9 cellular contexts compared by ENCODE assay signal in genomic region chr1:41622859-41623732, GRCh38.
DNase-seq lines count a peak whose midpoint lies in the region; ATAC-seq, FAIRE-seq and TF ChIP-seq lines count a peak whose summit lies in the region.
"Had no signal": no experiment of that assay in that cellular context is flagged by ENCODE, and none has a peak within 500 bp of the region (broad histone marks: within the 10 kb centered on the region; RNA-seq: fewer than 3 reads in every experiment).

No MANE protein-coding gene starts in this region.

- intact Hi-C loops in pancreas (cut with DNase I): no loop called here

- TF ChIP-seq CTCF in pancreas (IDR thresholded peaks at IDR 0.05): no peak

- H3K9me3 Mint-ChIP-seq in activated naive CD8-positive, alpha-beta T cell (ENCODE audit: low read depth): no peaks in the 10 kb centered on the region

- H3K4me3 Mint-ChIP-seq in activated naive CD8-positive, alpha-beta T cell: peak overlapping the region; percentile 30

- ATAC-seq in HG03103 (IDR thresholded peaks at IDR 0.05; ENCODE audit: low read depth, unreplicated experiment): peak; percentile 65
- no peak for ATAC-seq in pancreas

- DNase-seq in CD1c-positive myeloid dendritic cell (ENCODE audit: extremely low spot score) (peak; percentile 19), DMS114 treated with DMSO at 0.1 percent for 48 hours (lab: John Stamatoyannopoulos, UW; ENCODE audit: unreplicated experiment) (no peak), HK-2 (ENCODE audit: unreplicated experiment) (no peak), pancreas (no peak)
- DNase-seq in stimulated activated CD4-positive, alpha-beta T cell treated with anti-CD3 and anti-CD28 coated beads, Interleukin-1b, Interleukin-23, amount 100 ng/mL, for 48 hours: no peak
- DNase-seq: stimulated activated naive CD4-positive, alpha-beta T cell treated with Interleukin-2 at 50 U/mL for 16 hours had no signal

- H3K36me3 Mint-ChIP-seq in activated naive CD8-positive, alpha-beta T cell: peaks cover 19% of the 10 kb centered on the region

- peaks cover 0 to 6% (median 3%) of the 10 kb centered on the region in 3 donors for H3K4me1 ChIP-seq in pancreas

- H3K27me3 ChIP-seq in pancreas: no peaks in the 10 kb centered on the region

- H3K27ac ChIP-seq in pancreas: no peak overlapping the region

- no peak overlapping the region for H3K4me3 ChIP-seq in pancreas

- H3K36me3 ChIP-seq in pancreas: no peaks in the 10 kb centered on the region

- H3K27me3 Mint-ChIP-seq in activated naive CD8-positive, alpha-beta T cell: no peaks in the 10 kb centered on the region

- H3K27ac Mint-ChIP-seq in activated naive CD8-positive, alpha-beta T cell: peak overlapping the region; percentile 61

- no peaks in the 10 kb centered on the region for H3K9me3 ChIP-seq in pancreas

- WGBS in pancreas, 2 donors: 67 to 84% methylated on average over 8 of the region's 8 CpGs

- FAIRE-seq in pancreas (lab: Jason Lieb, UNC): no peak

- H3K4me1 Mint-ChIP-seq in activated naive CD8-positive, alpha-beta T cell (ENCODE audit: low read depth): peaks cover 52% of the 10 kb centered on the region

- TF ChIP-seq POLR2A in GM19099 (IDR thresholded peaks at IDR 0.05; ENCODE audit: extremely low read depth, insufficient read length, low read depth): peak; percentile 32
